ENCODE assay signal across 9 cellular contexts in genomic region chr3:19148768-19149091, GRCh38. TPM values are rescaled to one million over a fixed set of nuclear protein-coding genes. Genes with fewer than 3 reads are reported as not detected.
DNase-seq lines count a peak whose midpoint lies in the region; ATAC-seq, FAIRE-seq and TF ChIP-seq lines count a peak whose summit lies in the region.
"Had no signal": no experiment of that assay in that cellular context is flagged by ENCODE, and none has a peak within 500 bp of the region (broad histone marks: within the 10 kb centered on the region; RNA-seq: fewer than 3 reads in every experiment).

No MANE protein-coding gene starts in this region.

- ATAC-seq in stimulated activated naive CD8-positive, alpha-beta T cell treated with anti-CD3 and anti-CD28 coated beads, Interleukin-15, amount 100 ng/mL, for 72 hours = no peak
- ATAC-seq in HepG2 = no peak
- no peak for ATAC-seq in GM21367 (IDR thresholded peaks at IDR 0.05; ENCODE audit: unreplicated experiment)

- no peak for FAIRE-seq in HepG2 (lab: Jason Lieb, UNC)

- H3K4me1 ChIP-seq in HepG2 (ENCODE audit: insufficient read depth, low read length) = no peaks in the 10 kb centered on the region

- peaks cover 6% of the 10 kb centered on the region for H3K4me1 Mint-ChIP-seq in T-helper 2 cell treated with Interferon-gamma antibody and Interleukin-4, amounts not matched to agents 5 μg/mL and 100 μg/mL, for 36 hours (ENCODE audit: low read depth)
- H3K4me1 Mint-ChIP-seq in activated naive CD8-positive, alpha-beta T cell (ENCODE audit: low read depth) = peaks cover 18% of the 10 kb centered on the region
- peaks cover 30% of the 10 kb centered on the region for H3K4me1 Mint-ChIP-seq in stimulated activated naive CD8-positive, alpha-beta T cell treated with anti-CD3 and anti-CD28 coated beads, Interleukin-15, amount 100 ng/mL, for 72 hours

- POLR2A ChIA-PET in HepG2 (lab: Yijun Ruan, JAX) = no interaction called here

- no peak overlapping the region for H3K9ac ChIP-seq in HepG2 (ENCODE audit: insufficient read depth, low read depth, low read length)

- peaks cover 6% of the 10 kb centered on the region for H3K9me3 Mint-ChIP-seq in T-helper 2 cell treated with Interferon-gamma antibody and Interleukin-4, amounts not matched to agents 5 μg/mL and 100 μg/mL, for 36 hours
- no peaks in the 10 kb centered on the region for H3K9me3 Mint-ChIP-seq in activated naive CD8-positive, alpha-beta T cell (ENCODE audit: low read depth)
- H3K9me3 Mint-ChIP-seq in stimulated activated naive CD8-positive, alpha-beta T cell treated with anti-CD3 and anti-CD28 coated beads, Interleukin-15, amount 100 ng/mL, for 72 hours = peaks cover 0 to 8% of the 10 kb centered on the region in 2 donors

- TF ChIP-seq CTCF in HepG2 (CRISPR knock-in tag; IDR thresholded peaks at IDR 0.05) (no peak), GM13977 (IDR thresholded peaks at IDR 0.05; ENCODE audit: extremely low read depth, insufficient read depth, missing control alignments) (no peak)

- H3K79me2 ChIP-seq in HepG2 (ENCODE audit: insufficient read depth, low read length) = no peaks in the 10 kb centered on the region

- peaks cover 42% of the 10 kb centered on the region for H3K27me3 Mint-ChIP-seq in T-helper 2 cell treated with Interferon-gamma antibody and Interleukin-4, amounts not matched to agents 5 μg/mL and 100 μg/mL, for 36 hours (ENCODE audit: low read depth)
- H3K27me3 Mint-ChIP-seq in activated naive CD8-positive, alpha-beta T cell = peaks cover 20% of the 10 kb centered on the region
- H3K27me3 Mint-ChIP-seq in stimulated activated naive CD8-positive, alpha-beta T cell treated with anti-CD3 and anti-CD28 coated beads, Interleukin-15, amount 100 ng/mL, for 72 hours = peaks cover 22% of the 10 kb centered on the region

- intact Hi-C loops in HepG2 (cut with micrococcal nuclease; ENCODE audit: unreplicated experiment) = no loop called here

- 52% methylated on average over 12 of the region's 12 CpGs for WGBS in HepG2 (ENCODE audit: low lambda C conversion rate)

- peaks cover 3% of the 10 kb centered on the region for H3K36me3 Mint-ChIP-seq in T-helper 2 cell treated with Interferon-gamma antibody and Interleukin-4, amounts not matched to agents 5 μg/mL and 100 μg/mL, for 36 hours (ENCODE audit: low read depth)
- no peaks in the 10 kb centered on the region for H3K36me3 Mint-ChIP-seq in activated naive CD8-positive, alpha-beta T cell

- H3K27ac ChIP-seq in layer of hippocampus (ENCODE audit: low read depth, low read length) (peak overlapping the region; percentile 92), HepG2 (ENCODE audit: extremely low read length, insufficient read depth, low read length) (no peak overlapping the region)
- H3K27ac ChIP-seq: left lung had no signal

- H3K27me3 ChIP-seq in layer of hippocampus (ENCODE audit: control insufficient read depth, insufficient read depth, low read length) = no peaks in the 10 kb centered on the region
- peaks cover 0 to 6% of the 10 kb centered on the region in 2 experiments; a peak in 1 of 5 replicates for H3K27me3 ChIP-seq in HepG2 (ENCODE audit: control insufficient read depth in 1 of 2, insufficient read depth in 2 of 2, low read length in 2 of 2)

- DNase-seq in T-helper 2 cell treated with Interferon-gamma antibody and Interleukin-4, amounts not matched to agents 5 μg/mL and 100 μg/mL, for 36 hours (ENCODE audit: low spot score) = no peak
- DNase-seq in T-helper 2 cell (no peak), HepG2 (ENCODE audit: low spot score) (no peak), GM13977 (ENCODE audit: low spot score) (no peak)
- DNase-seq in stimulated activated naive CD8-positive, alpha-beta T cell treated with anti-CD3 and anti-CD28 coated beads, Interleukin-15, amount 100 ng/mL, for 72 hours = no peak

- BruUV-seq in HepG2 (replicated peaks; lab: Mats Ljungman, UMichigan) = no TSS peak

- H3K9me3 ChIP-seq in HepG2 (ENCODE audit: low read length) = no peaks in the 10 kb centered on the region

- TF ChIP-seq RAD21 in HepG2 (CRISPR knock-in tag; IDR thresholded peaks at IDR 0.05) = no peak

- H3K4me2 ChIP-seq in HepG2 (ENCODE audit: low read depth, low read length) = no peak overlapping the region

- H3K36me3 ChIP-seq in HepG2 (replicated peaks in 1 of 2; ENCODE audit: control insufficient read depth in 1 of 2, insufficient read depth in 2 of 2, low read length in 2 of 2) = no peaks in the 10 kb centered on the region
- H3K36me3 ChIP-seq: left lung had no signal

- peak overlapping the region; percentile 71 for H3K4me3 Mint-ChIP-seq in T-helper 2 cell treated with Interferon-gamma antibody and Interleukin-4, amounts not matched to agents 5 μg/mL and 100 μg/mL, for 36 hours
- H3K4me3 Mint-ChIP-seq in activated naive CD8-positive, alpha-beta T cell = peak overlapping the region; percentile 85
- H3K4me3 Mint-ChIP-seq in stimulated activated naive CD8-positive, alpha-beta T cell treated with anti-CD3 and anti-CD28 coated beads, Interleukin-15, amount 100 ng/mL, for 72 hours = peak overlapping the region; percentile 81 to 92

- no peak for TF ChIP-seq EP300 in HepG2 (IDR thresholded peaks at IDR 0.05; ENCODE audit: low read depth in 2 of 2, low read length in 2 of 2)
- no peak for TF ChIP-seq EP300 in HepG2 (CRISPR knock-in tag; IDR thresholded peaks at IDR 0.05; ENCODE audit: borderline replicate concordance)

- CTCF ChIA-PET in HepG2 (lab: Yijun Ruan, JAX; ENCODE audit: low intra/inter-chr PET ratio, low total read pairs) = no interaction called here

- TF ChIP-seq POLR2A in HepG2 (IDR thresholded peaks at IDR 0.05; ENCODE audit: insufficient read depth in 1 of 2, low read depth in 2 of 2, low read length in 2 of 2) = no peak

- H3K4me3 ChIP-seq in HepG2 (replicated peaks in 1 of 3; ENCODE audit: insufficient read depth in 1 of 3, low read depth in 2 of 3, low read length in 3 of 3) = no peak overlapping the region

- H2AFZ ChIP-seq in HepG2 (ENCODE audit: low read length) = no peak overlapping the region

- no peak overlapping the region for H3K27ac Mint-ChIP-seq in T-helper 2 cell treated with Interferon-gamma antibody and Interleukin-4, amounts not matched to agents 5 μg/mL and 100 μg/mL, for 36 hours
- H3K27ac Mint-ChIP-seq in activated naive CD8-positive, alpha-beta T cell = no peak overlapping the region
- H3K27ac Mint-ChIP-seq in stimulated activated naive CD8-positive, alpha-beta T cell treated with anti-CD3 and anti-CD28 coated beads, Interleukin-15, amount 100 ng/mL, for 72 hours = no peak overlapping the region

- no peaks in the 10 kb centered on the region for H4K20me1 ChIP-seq in HepG2 (ENCODE audit: insufficient read depth, low read length)

- in situ Hi-C loops in HepG2 (cut with HindIII; ENCODE audit: extremely low pct_ligation_motif_present, low pct_unique_long_range_greater_than_20kb) (no loop called here), GM13977 (cut with MboI; ENCODE audit: low pct_unique_long_range_greater_than_20kb, low sequenced_read_pairs, unreplicated experiment) (no loop called here)

TF ChIP-seq in HepG2, 621 proteins besides CTCF, POLR2A, EP300 and RAD21:
- no peak for TF ChIP-seq ZNF264 (CRISPR knock-in tag; IDR thresholded peaks at IDR 0.05)
- no peak for TF ChIP-seq U2AF1 (optimal IDR thresholded peaks at IDR 0.05; ENCODE audit: low read depth, low read length)
- TF ChIP-seq TCF7 (IDR thresholded peaks at IDR 0.05; ENCODE audit: low read depth) = no peak
- TF ChIP-seq, protein P1, sequence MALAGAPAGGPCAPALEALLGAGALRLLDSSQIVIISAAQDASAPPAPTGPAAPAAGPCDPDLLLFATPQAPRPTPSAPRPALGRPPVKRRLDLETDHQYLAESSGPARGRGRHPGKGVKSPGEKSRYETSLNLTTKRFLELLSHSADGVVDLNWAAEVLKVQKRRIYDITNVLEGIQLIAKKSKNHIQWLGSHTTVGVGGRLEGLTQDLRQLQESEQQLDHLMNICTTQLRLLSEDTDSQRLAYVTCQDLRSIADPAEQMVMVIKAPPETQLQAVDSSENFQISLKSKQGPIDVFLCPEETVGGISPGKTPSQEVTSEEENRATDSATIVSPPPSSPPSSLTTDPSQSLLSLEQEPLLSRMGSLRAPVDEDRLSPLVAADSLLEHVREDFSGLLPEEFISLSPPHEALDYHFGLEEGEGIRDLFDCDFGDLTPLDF (CRISPR knock-in tag; IDR thresholded peaks at IDR 0.05) = no peak
- no peak for TF ChIP-seq ZNF83 (CRISPR knock-in tag; IDR thresholded peaks at IDR 0.05; ENCODE audit: borderline replicate concordance)
- no peak for TF ChIP-seq JUND (CRISPR knock-in tag; IDR thresholded peaks at IDR 0.05)
- no peak for TF ChIP-seq ATRX (CRISPR knock-in tag; IDR thresholded peaks at IDR 0.05; ENCODE audit: borderline replicate concordance)

RNA-seq across cellular contexts. Expression of gene KCNH8, which starts 0.4 kb away (rescaled TPM):
- total RNA-seq in HepG2 (2016; rRNA removed; fragmentation: Illumina TruSeq; extraction: Trizol) = 0.04 TPM in 1 of 2 replicates, not detected in the other
- total RNA-seq in HepG2 (2016; cell fraction: cytosol; rRNA removed; fragmentation: Illumina TruSeq; extraction: Trizol; ENCODE audit: low read depth) = not detected in 2 replicates
- not detected in 2 replicates for total RNA-seq in HepG2 (2016; cell fraction: insoluble cytoplasmic fraction; rRNA removed; fragmentation: Illumina TruSeq; extraction: Trizol)
- total RNA-seq in HepG2 (2016; cell fraction: membrane; rRNA removed; fragmentation: Illumina TruSeq; extraction: Trizol) = not detected in 2 replicates
- total RNA-seq in HepG2 (2016; cell fraction: nucleus; rRNA removed; fragmentation: Illumina TruSeq; extraction: Trizol) = 0.06 TPM in 1 of 2 replicates, not detected in the other
- polyA plus RNA-seq in HepG2 (2011; rRNA removed) = 0.04 TPM in 1 of 2 replicates, not detected in the other
- polyA plus RNA-seq in HepG2 (2011; cell fraction: cytosol; rRNA removed) = not detected in 2 replicates
- 0.06 and 0.07 TPM in 2 replicates for polyA plus RNA-seq in HepG2 (2011; cell fraction: nucleus; rRNA removed)
- not detected in 2 replicates for polyA plus RNA-seq in HepG2 (2012)
- not detected in 2 replicates for polyA plus RNA-seq in HepG2 (2016; cell fraction: cytosol; fragmentation: Illumina TruSeq; extraction: Trizol; ENCODE audit: low read depth)
- polyA plus RNA-seq in HepG2 (2016; cell fraction: insoluble cytoplasmic fraction; fragmentation: Illumina TruSeq; extraction: Trizol; ENCODE audit: low read depth) = not detected in 2 replicates
- polyA plus RNA-seq in HepG2 (2016; cell fraction: membrane; fragmentation: Illumina TruSeq; extraction: Trizol; ENCODE audit: low read depth) = not detected in 2 replicates
- not detected in 2 replicates for polyA plus RNA-seq in HepG2 (2016; cell fraction: nucleus; fragmentation: Illumina TruSeq; extraction: Trizol; ENCODE audit: insufficient read depth, low read depth)
- not detected in 2 replicates for polyA minus RNA-seq in HepG2 (2011; rRNA and poly(A)+ RNA removed; ENCODE audit: low replicate concordance)
- polyA minus RNA-seq in HepG2 (2011; cell fraction: cytosol; rRNA and poly(A)+ RNA removed) = not detected in 2 replicates
- 0.25 and 0.26 TPM in 2 replicates for polyA minus RNA-seq in HepG2 (2011; cell fraction: nucleus; rRNA and poly(A)+ RNA removed)
